ENCODE assay signal across 18 cellular contexts in genomic region chr1:198101716-198102453, GRCh38. TPM values are rescaled to one million over a fixed set of nuclear protein-coding genes. Genes with fewer than 3 reads are reported as not detected.
DNase-seq lines count a peak whose midpoint lies in the region; ATAC-seq and TF ChIP-seq lines count a peak whose summit lies in the region.
"Had no signal": no experiment of that assay in that cellular context is flagged by ENCODE, and none has a peak within 500 bp of the region (broad histone marks: within the 10 kb centered on the region; RNA-seq: fewer than 3 reads in every experiment).

No MANE protein-coding gene starts in this region.

- TF ChIP-seq CTCF in BJ (IDR thresholded peaks at IDR 0.05; ENCODE audit: insufficient read depth, low read depth, low read length): no peak
- no peak for TF ChIP-seq CTCF in Loucy (conservative IDR thresholded peaks at IDR 0.05; ENCODE audit: low read length)
- no peak for TF ChIP-seq CTCF in natural killer cell (IDR thresholded peaks at IDR 0.05)

- peak overlapping the region; percentile 73 for H3K27ac Mint-ChIP-seq in activated naive CD8-positive, alpha-beta T cell treated with anti-CD3 and anti-CD28 coated beads, Interleukin-2, amount 50 U/mL, for 24 hours
- H3K27ac Mint-ChIP-seq in natural killer cell: peak overlapping the region; percentile 65 to 73
- H3K27ac Mint-ChIP-seq: CD4-positive, CD25-positive, alpha-beta regulatory T cell; mesothelial cell of epicardium had no signal

- H3K36me3 Mint-ChIP-seq in activated naive CD8-positive, alpha-beta T cell treated with anti-CD3 and anti-CD28 coated beads, Interleukin-2, amount 50 U/mL, for 24 hours (ENCODE audit: low read depth): no peaks in the 10 kb centered on the region
- no peaks in the 10 kb centered on the region for H3K36me3 Mint-ChIP-seq in natural killer cell
- H3K36me3 Mint-ChIP-seq: CD4-positive, CD25-positive, alpha-beta regulatory T cell; mesothelial cell of epicardium had no signal

- no peaks in the 10 kb centered on the region for H3K9me3 ChIP-seq in Loucy (ENCODE audit: insufficient read depth, low read depth, low read length)
- no peaks in the 10 kb centered on the region for H3K9me3 ChIP-seq in SJCRH30 (replicated peaks)
- H3K9me3 ChIP-seq: tibial artery had no signal

- H3K79me2 ChIP-seq in Loucy (ENCODE audit: insufficient read depth, low read length): no peaks in the 10 kb centered on the region

- H3K27me3 Mint-ChIP-seq in activated naive CD8-positive, alpha-beta T cell treated with anti-CD3 and anti-CD28 coated beads, Interleukin-2, amount 50 U/mL, for 24 hours: no peaks in the 10 kb centered on the region
- peaks cover 0 to 4% of the 10 kb centered on the region in 2 donors for H3K27me3 Mint-ChIP-seq in natural killer cell (ENCODE audit: low read depth in 2 of 2)

- intact Hi-C loops in natural killer cell (cut with micrococcal nuclease): loop anchor here (2.0 to 5.0 kb wide), 2 partner anchors 57 to 415 kb away; no protein-coding TSS in a partner anchor

- no peaks in the 10 kb centered on the region for H3K36me3 ChIP-seq in BJ (ENCODE audit: control insufficient read depth, insufficient read depth, low read length)
- no peaks in the 10 kb centered on the region for H3K36me3 ChIP-seq in Loucy (ENCODE audit: insufficient read depth, low read length)
- H3K36me3 ChIP-seq in SJCRH30: no peaks in the 10 kb centered on the region
- H3K36me3 ChIP-seq: tibial artery had no signal

- H3K4me1 ChIP-seq in Loucy (ENCODE audit: insufficient read depth, low read length, poor library complexity, severe bottlenecking): peaks cover 63% of the 10 kb centered on the region
- no peaks in the 10 kb centered on the region for H3K4me1 ChIP-seq in SJCRH30

- peak; percentile 70 for ATAC-seq in activated naive CD8-positive, alpha-beta T cell treated with anti-CD3 and anti-CD28 coated beads, Interleukin-2, amount 50 U/mL, for 24 hours
- ATAC-seq in natural killer cell: peak; percentile 31 to 51 (median 38)
- ATAC-seq in GM18909 (IDR thresholded peaks at IDR 0.05; ENCODE audit: poor library complexity, unreplicated experiment): no peak
- ATAC-seq: HCT116 had no signal

- CTCF ChIA-PET in BJ (lab: Yijun Ruan, JAX): interaction anchor here (1.1 to 3.4 kb wide), 4 partner anchors 11 to 177 kb away, joined by 3 to 11 read pairs (median 4); partner anchors contain the start of gene NEK7

- POLR2A ChIA-PET in BJ (lab: Charles Lee): interaction anchor here (0.5 to 0.9 kb wide), 6 partner anchors 10 to 584 kb away, joined by 3 to 10 read pairs (median 3); no protein-coding TSS in a partner anchor

- H2AFZ ChIP-seq in Loucy (ENCODE audit: low read length): peak overlapping the region; percentile 13; the same call in 1 of the 2 replicates

- H3K9me2 ChIP-seq in Loucy (replicated peaks; ENCODE audit: low read depth, low read length): no peaks in the 10 kb centered on the region

- DNase-seq in BJ (ENCODE audit: low read depth) (peak; percentile 71), natural killer cell (no peak), NCI-H774 (lab: John Stamatoyannopoulos, UW) (no peak), SJCRH30 (no peak), T-helper 1 cell (no peak)
- no peak for DNase-seq in activated naive CD8-positive, alpha-beta T cell treated with anti-CD3 and anti-CD28 coated beads, Interleukin-2, amount 50 U/mL, for 24 hours
- DNase-seq: ACHN, activated gamma-delta T cell treated with Interleukin-2 at 50 U/mL for 16 hours, hypothalamus, NCI-H2081 treated with DMSO at 0.1 percent for 48 hours, NCI-H524, SHP77, tibial artery had no signal

- H4K20me1 ChIP-seq in Loucy (ENCODE audit: insufficient read depth, low read length, poor library complexity, severe bottlenecking): no peaks in the 10 kb centered on the region

- H3K4me3 Mint-ChIP-seq in activated naive CD8-positive, alpha-beta T cell treated with anti-CD3 and anti-CD28 coated beads, Interleukin-2, amount 50 U/mL, for 24 hours: no peak overlapping the region
- H3K4me3 Mint-ChIP-seq in natural killer cell: peak overlapping the region; percentile 76
- H3K4me3 Mint-ChIP-seq: CD4-positive, CD25-positive, alpha-beta regulatory T cell; mesothelial cell of epicardium had no signal

- peak overlapping the region; percentile 81 for H3K4me2 ChIP-seq in Loucy (ENCODE audit: low read depth, low read length, poor library complexity, severe bottlenecking)

- peaks cover 23% of the 10 kb centered on the region for H3F3A ChIP-seq in Loucy (ENCODE audit: low read depth)

- H3K27me3 ChIP-seq in BJ (ENCODE audit: control insufficient read depth, insufficient read depth, low read length): no peaks in the 10 kb centered on the region
- no peaks in the 10 kb centered on the region for H3K27me3 ChIP-seq in Loucy (ENCODE audit: insufficient read depth, low read length, poor library complexity, severe bottlenecking)
- H3K27me3 ChIP-seq in SJCRH30: no peaks in the 10 kb centered on the region
- H3K27me3 ChIP-seq: tibial artery had no signal

- H3K4me1 Mint-ChIP-seq in activated naive CD8-positive, alpha-beta T cell treated with anti-CD3 and anti-CD28 coated beads, Interleukin-2, amount 50 U/mL, for 24 hours: peaks cover 23% of the 10 kb centered on the region
- H3K4me1 Mint-ChIP-seq in natural killer cell: peaks cover 28 to 29% of the 10 kb centered on the region in 2 donors

- no peaks in the 10 kb centered on the region for H3K9me3 Mint-ChIP-seq in activated naive CD8-positive, alpha-beta T cell treated with anti-CD3 and anti-CD28 coated beads, Interleukin-2, amount 50 U/mL, for 24 hours
- no peaks in the 10 kb centered on the region for H3K9me3 Mint-ChIP-seq in natural killer cell

- H3K4me3 ChIP-seq in BJ (ENCODE audit: low read depth, low read length) (no peak overlapping the region), Loucy (ENCODE audit: low read length, poor library complexity, severe bottlenecking) (peak overlapping the region; percentile 69), SJCRH30 (no peak overlapping the region)
- H3K4me3 ChIP-seq: tibial artery had no signal

- peak overlapping the region; percentile 80 for H3K9ac ChIP-seq in Loucy (ENCODE audit: low read depth, low read length, poor library complexity, severe bottlenecking)

- H3K27ac ChIP-seq in SJCRH30: no peak overlapping the region

RNA-seq across cellular contexts. Expression of gene NEK7, which starts 54.9 kb away (rescaled TPM):
- 428 and 674 TPM in 2 replicates for polyA plus RNA-seq in BJ (2011; rRNA removed)
- polyA minus RNA-seq in BJ (2011; rRNA and poly(A)+ RNA removed): 254 and 271 TPM in 2 replicates
- total RNA-seq in natural killer cell: 10 to 100 TPM; 34.1 to 57.5 (median 42.1) TPM
- total RNA-seq in SJCRH30 (2014; rRNA removed; shearing (Covaris generic)): 24.9 and 28.4 TPM in 2 replicates
